In the genomic region with DNA sequence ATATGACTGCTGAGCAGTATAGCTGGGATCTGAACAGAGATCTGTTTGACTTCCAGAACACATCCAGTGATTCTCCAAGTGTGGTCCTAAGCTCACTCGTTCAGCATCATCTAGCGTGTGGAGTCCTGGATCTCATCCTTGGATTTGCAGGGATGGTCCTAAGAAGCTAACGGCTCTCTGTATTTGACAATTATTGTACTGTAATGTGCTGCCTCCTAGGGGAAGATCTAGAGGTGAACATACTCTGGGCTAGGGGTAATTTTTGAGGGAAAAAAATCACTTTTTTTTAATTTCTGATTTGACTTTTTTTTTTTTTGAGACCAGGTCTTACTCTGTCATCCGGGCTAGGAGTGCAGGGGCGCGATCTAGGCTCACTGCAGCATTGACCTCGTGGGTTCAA, we compare ENCODE assay signal across 8 cellular contexts. TPM values are rescaled to one million over a fixed set of nuclear protein-coding genes. Genes with fewer than 3 reads are reported as not detected.
DNase-seq lines count a peak whose midpoint lies in the region; ATAC-seq, FAIRE-seq and TF ChIP-seq lines count a peak whose summit lies in the region.

No MANE protein-coding gene starts in this region.

- H3K4me3 ChIP-seq in coronary artery: no peak overlapping the region
- no peak overlapping the region for H3K4me3 ChIP-seq in naive thymus-derived CD4-positive, alpha-beta T cell (ENCODE audit: low read length)

- H3K27ac ChIP-seq in coronary artery: no peak overlapping the region
- H3K27ac ChIP-seq in naive thymus-derived CD4-positive, alpha-beta T cell (ENCODE audit: low read depth, low read length): no peak overlapping the region

- peaks cover 16 to 45% (median 38%) of the 10 kb centered on the region in 7 donors for H3K4me1 Mint-ChIP-seq in naive thymus-derived CD4-positive, alpha-beta T cell

- H3K27me3 Mint-ChIP-seq in naive thymus-derived CD4-positive, alpha-beta T cell: no peaks in the 10 kb centered on the region

- no peaks in the 10 kb centered on the region for H3K9me3 ChIP-seq in naive thymus-derived CD4-positive, alpha-beta T cell (ENCODE audit: control insufficient read depth in 2 of 3, low read length in 3 of 3)

- H3K27ac Mint-ChIP-seq in naive thymus-derived CD4-positive, alpha-beta T cell: peak overlapping the region in 5 of 9 donors; percentile 65 to 98 (median 77)

- TF ChIP-seq CTCF in GM12872 (IDR thresholded peaks at IDR 0.05; ENCODE audit: insufficient read depth, low read depth, low read length) (peak; percentile 38; the same call in 1 of the 3 replicates), coronary artery (IDR thresholded peaks at IDR 0.05) (peak; percentile 29)

- CTCF ChIA-PET in naive thymus-derived CD4-positive, alpha-beta T cell (lab: Charles Lee): interaction anchor here (0.7 to 1.9 kb wide), 5 partner anchors 10 to 417 kb away, joined by 3 to 9 read pairs (median 3); no protein-coding TSS in a partner anchor

- H3K27me3 ChIP-seq in naive thymus-derived CD4-positive, alpha-beta T cell (ENCODE audit: control insufficient read depth in 2 of 2, insufficient read depth in 2 of 2, low read length in 2 of 2): no peaks in the 10 kb centered on the region

- ATAC-seq in naive thymus-derived CD4-positive, alpha-beta T cell: no peak
- no peak for ATAC-seq in GM21528 (IDR thresholded peaks at IDR 0.05; ENCODE audit: low FRiP score, unreplicated experiment)

- DNase-seq in Ammon's horn (ENCODE audit: low spot score) (peak; percentile 50), OCI-M1 (lab: John Stamatoyannopoulos, UW) (peak; percentile 70), coronary artery (ENCODE audit: low spot score) (no peak), GM12892 (ENCODE audit: insufficient read length) (no peak)
- DNase-seq in naive thymus-derived CD4-positive, alpha-beta T cell: peak in 5 of 9 donors; percentile 5 to 12 (median 7)
- no peak for DNase-seq in NK-92 treated with Interleukin-12 subunit alpha and Interleukin-12 subunit beta, amount 100 ng/mL, for 24 hours (lab: John Stamatoyannopoulos, UW)

- no peak for FAIRE-seq in GM12892 (lab: Jason Lieb, UNC)

- peaks cover 16 to 28% of the 10 kb centered on the region in 2 donors for H3K4me1 ChIP-seq in naive thymus-derived CD4-positive, alpha-beta T cell (ENCODE audit: control insufficient read depth in 2 of 2, insufficient read depth in 2 of 2, low read length in 2 of 2)

- intact Hi-C loops in naive thymus-derived CD4-positive, alpha-beta T cell (cut with micrococcal nuclease): loop anchor here (5.0 to 10.0 kb wide), 7 partner anchors 110 to 1785 kb away; a partner anchor contains a TSS

- peaks cover 0 to 4% (median 0%) of the 10 kb centered on the region in 3 experiments for H3K36me3 ChIP-seq in naive thymus-derived CD4-positive, alpha-beta T cell (ENCODE audit: control insufficient read depth in 2 of 3, insufficient read depth in 3 of 3, low read length in 3 of 3)

- no peak for TF ChIP-seq POLR2A in GM12892 (IDR thresholded peaks at IDR 0.05; ENCODE audit: low read depth, low read length)

- peaks cover 3 to 8% (median 4%) of the 10 kb centered on the region in 5 donors for H3K36me3 Mint-ChIP-seq in naive thymus-derived CD4-positive, alpha-beta T cell

- peak overlapping the region in 9 of 10 donors; percentile 79 to 100 (median 96) for H3K4me3 Mint-ChIP-seq in naive thymus-derived CD4-positive, alpha-beta T cell

- H3K9me3 Mint-ChIP-seq in naive thymus-derived CD4-positive, alpha-beta T cell: peaks cover 0 to 3% (median 0%) of the 10 kb centered on the region in 11 donors

- POLR2A ChIA-PET in naive thymus-derived CD4-positive, alpha-beta T cell (lab: Charles Lee): interaction anchor here (0.6 to 1.1 kb wide), 5 partner anchors 10 to 1576 kb away, joined by 3 to 6 read pairs (median 4); a partner anchor contains a TSS

RNA-seq across cellular contexts. Expression of a gene that starts 1.5 kb away (rescaled TPM):
- 10 to 100 TPM in 2 of 5 experiments, 1 to 10 TPM in 3; 5.2 to 16.5 (median 9.6) TPM for total RNA-seq in naive thymus-derived CD4-positive, alpha-beta T cell
- polyA plus RNA-seq in naive thymus-derived CD4-positive, alpha-beta T cell: 1 to 10 TPM; 3.2 to 3.9 TPM
- polyA plus RNA-seq in GM12892 (2012; ENCODE audit: missing spikeins): 1.8 TPM

RNA-seq across cellular contexts. Expression of a gene that starts 17.4 kb away (rescaled TPM):
- total RNA-seq in naive thymus-derived CD4-positive, alpha-beta T cell: not detected
- under 1 TPM in 1 of 2 donors, not detected in 1; 0.11 TPM for polyA plus RNA-seq in naive thymus-derived CD4-positive, alpha-beta T cell
- polyA plus RNA-seq in GM12892 (2012; ENCODE audit: missing spikeins): not detected

RNA-seq across cellular contexts. Expression of a gene that starts 38.4 kb away (rescaled TPM):
- 1 to 10 TPM; 2.3 to 7.4 (median 2.8) TPM for total RNA-seq in naive thymus-derived CD4-positive, alpha-beta T cell
- 1 to 10 TPM; 4.1 to 5.5 TPM for polyA plus RNA-seq in naive thymus-derived CD4-positive, alpha-beta T cell
- 2.6 TPM for polyA plus RNA-seq in GM12892 (2012; ENCODE audit: missing spikeins)

RNA-seq across cellular contexts. Expression of a gene that starts 38.5 kb away (rescaled TPM):
- total RNA-seq in naive thymus-derived CD4-positive, alpha-beta T cell: 10 to 100 TPM; 27.2 to 40.6 (median 34.5) TPM
- 10 to 100 TPM in 1 of 2 donors, 1 to 10 TPM in 1; 8.2 to 12.6 TPM for polyA plus RNA-seq in naive thymus-derived CD4-positive, alpha-beta T cell
- polyA plus RNA-seq in GM12892 (2012; ENCODE audit: missing spikeins): 24.1 TPM

Comparison
In these comparisons a context has a peak if more than half of its experiments do, and no peak if none do; other contexts are left out.
1. DNase-seq: peak in Ammon's horn (single experiment), OCI-M1 (single experiment) and naive thymus-derived CD4-positive, alpha-beta T cell (5 of 9); none in coronary artery (single experiment), NK-92 treated with Interleukin-12 subunit alpha and Interleukin-12 subunit beta, amount 100 ng/mL, for 24 hours (single experiment) and GM12892 (single experiment).